ENCODE assay signal across 25 cellular contexts in the genomic region with DNA sequence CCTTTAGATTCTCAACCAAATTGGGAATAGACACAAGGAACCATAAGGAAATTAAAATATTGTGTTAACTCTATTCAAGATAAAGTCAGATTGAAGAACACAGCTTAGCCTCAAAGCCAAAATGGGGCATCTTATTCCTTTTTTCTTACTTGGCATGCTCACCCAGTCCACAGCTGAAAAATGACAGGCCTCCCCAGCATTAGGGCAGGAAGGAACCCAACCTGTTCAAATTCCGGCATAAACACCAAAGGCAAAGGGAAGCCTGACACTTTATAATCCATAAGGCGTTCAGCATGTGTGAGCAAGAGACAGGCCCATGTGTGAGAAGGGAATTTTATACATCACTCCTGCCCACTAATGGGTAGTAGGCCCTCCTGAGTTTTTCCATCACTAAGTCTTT. TPM values are rescaled to one million over a fixed set of nuclear protein-coding genes. Genes with fewer than 3 reads are reported as not detected.
DNase-seq lines count a peak whose midpoint lies in the region; ATAC-seq, FAIRE-seq and TF ChIP-seq lines count a peak whose summit lies in the region.
"Had no signal": no experiment of that assay in that cellular context is flagged by ENCODE, and none has a peak within 500 bp of the region (broad histone marks: within the 10 kb centered on the region; RNA-seq: fewer than 3 reads in every experiment).

No MANE protein-coding gene starts in this region.

- H3K79me2 ChIP-seq in astrocyte (ENCODE audit: insufficient read depth, low read length): peaks cover 28% of the 10 kb centered on the region

- H2BK5ac ChIP-seq in mesenchymal stem cell (ENCODE audit: low read depth, low read length, poor library complexity, severe bottlenecking): no peak overlapping the region

- peak overlapping the region; percentile 74 for H2AK5ac ChIP-seq in mesenchymal stem cell (ENCODE audit: low read length, severe bottlenecking)

- H2AFZ ChIP-seq in astrocyte (ENCODE audit: low read depth, low read length): no peak overlapping the region
- H2AFZ ChIP-seq in mesenchymal stem cell (ENCODE audit: low read depth, low read length): no peak overlapping the region

- H3K27ac ChIP-seq in astrocyte (ENCODE audit: low read depth, low read length) (peak overlapping the region; percentile 51), mesenchymal stem cell (ENCODE audit: low read length, poor library complexity, severe bottlenecking) (no peak overlapping the region)
- H3K27ac ChIP-seq: BLaER1 treated with 17β-estradiol and CSF1 and Interleukin-3, amounts not matched to agents 10 nM and 100 nM had no signal

- H2BK15ac ChIP-seq in mesenchymal stem cell (ENCODE audit: low read depth, poor library complexity, severe bottlenecking): no peak overlapping the region

- H3K27me3 ChIP-seq in astrocyte (ENCODE audit: insufficient read depth, low read length) (no peaks in the 10 kb centered on the region), mesenchymal stem cell (ENCODE audit: control insufficient read depth in 1 of 2, insufficient read depth in 1 of 2, low read length in 2 of 2) (no peaks in the 10 kb centered on the region)

- H4K8ac ChIP-seq in mesenchymal stem cell (ENCODE audit: low read length): no peak overlapping the region

- no peak overlapping the region for H3K14ac ChIP-seq in mesenchymal stem cell (ENCODE audit: low read length in 2 of 2)

- FAIRE-seq in astrocyte (lab: Jason Lieb, UNC): no peak
- FAIRE-seq: D721Med, GM12891, GM18507, H54 had no signal

- 95% methylated on average over 2 of the region's 2 CpGs for WGBS in mesenchymal stem cell

- H3K4me1 ChIP-seq in astrocyte (ENCODE audit: insufficient read depth, low read length) (peaks cover 45% of the 10 kb centered on the region), mesenchymal stem cell (ENCODE audit: control insufficient read depth, insufficient read depth, low read depth, low read length) (peaks cover 4% of the 10 kb centered on the region)
- H3K4me1 ChIP-seq: BE2C had no signal

- in situ Hi-C loops in G401 (cut with HindIII; ENCODE audit: low sequenced_read_pairs): no loop called here

- no peak overlapping the region for H2BK120ac ChIP-seq in mesenchymal stem cell (ENCODE audit: low read depth, low read length)

- H3K18ac ChIP-seq in mesenchymal stem cell (ENCODE audit: low read depth in 1 of 2, low read length in 2 of 2): no peak overlapping the region

- TF ChIP-seq CTCF in HFFc6 (IDR thresholded peaks at IDR 0.05): no peak
- no peak for TF ChIP-seq CTCF in astrocyte (IDR thresholded peaks at IDR 0.05; ENCODE audit: insufficient read depth, low read depth, low read length)

- no peak overlapping the region for H2BK12ac ChIP-seq in mesenchymal stem cell (ENCODE audit: low read length in 2 of 2)

- H3K36me3 Mint-ChIP-seq in HFFc6 (ENCODE audit: low read depth): peaks cover 5% of the 10 kb centered on the region; the same call in 1 of the 2 replicates
- H3K36me3 Mint-ChIP-seq in astrocyte (ENCODE audit: low read depth, unreplicated experiment): peaks cover 2% of the 10 kb centered on the region
- H3K36me3 Mint-ChIP-seq: CD8-positive, alpha-beta memory T cell had no signal

- peak overlapping the region; percentile 55 for H3K4me2 ChIP-seq in astrocyte (ENCODE audit: low read length)
- no peak overlapping the region for H3K4me2 ChIP-seq in mesenchymal stem cell (ENCODE audit: low read length, poor library complexity, severe bottlenecking)
- H3K4me2 ChIP-seq: BLaER1 treated with 17β-estradiol and CSF1 and Interleukin-3, amounts not matched to agents 10 nM and 100 nM had no signal

- peaks cover 6% of the 10 kb centered on the region for H4K20me1 ChIP-seq in astrocyte (ENCODE audit: insufficient read depth, low read length)
- H4K20me1 ChIP-seq: BLaER1 treated with 17β-estradiol and CSF1 and Interleukin-3, amounts not matched to agents 10 nM and 100 nM had no signal

- H3K23ac ChIP-seq in mesenchymal stem cell (ENCODE audit: low read length in 2 of 2): no peak overlapping the region

- DNase-seq in G401 (ENCODE audit: low spot score) (peak; percentile 53), HFFc6 (no peak), astrocyte (ENCODE audit: low read depth) (no peak), mesenchymal stem cell (no peak), kidney tubule cell (ENCODE audit: low spot score) (no peak), SIG-M5 treated with dmso at 0.1 percent for 504 hours (lab: John Stamatoyannopoulos, UW; ENCODE audit: unreplicated experiment) (no peak), NCI-H1436 treated with DMSO at 0.1 percent for 48 hours (lab: John Stamatoyannopoulos, UW) (no peak)
- DNase-seq: ACHN; AML-193; BE2C; CD4-positive, alpha-beta T cell; CD8-positive, alpha-beta memory T cell; DMS 273 treated with DMSO at 0.1 percent for 48 hours; DMS79; EL; GF-D8; GOT3 had no signal

- no peaks in the 10 kb centered on the region for H3K9me3 ChIP-seq in astrocyte (ENCODE audit: insufficient read depth, low read depth, low read length)
- no peaks in the 10 kb centered on the region for H3K9me3 ChIP-seq in mesenchymal stem cell (ENCODE audit: control insufficient read depth, low read length)
- H3K9me3 ChIP-seq: BE2C; BLaER1 treated with 17β-estradiol and CSF1 and Interleukin-3, amounts not matched to agents 10 nM and 100 nM; HAP-1 had no signal

- ATAC-seq in HG02678 (IDR thresholded peaks at IDR 0.05; ENCODE audit: unreplicated experiment): no peak

- peaks cover 78% of the 10 kb centered on the region for H3K4me1 Mint-ChIP-seq in HFFc6 (ENCODE audit: low read depth)
- H3K4me1 Mint-ChIP-seq in astrocyte (ENCODE audit: low read depth, unreplicated experiment): peaks cover 15% of the 10 kb centered on the region

- no peak overlapping the region for H3K9ac ChIP-seq in astrocyte (ENCODE audit: low read length)
- peak overlapping the region; percentile 77 for H3K9ac ChIP-seq in mesenchymal stem cell (ENCODE audit: low read length)
- H3K9ac ChIP-seq: BLaER1 treated with 17β-estradiol and CSF1 and Interleukin-3, amounts not matched to agents 10 nM and 100 nM had no signal

- H3K9me3 Mint-ChIP-seq in HFFc6: no peaks in the 10 kb centered on the region
- no peaks in the 10 kb centered on the region for H3K9me3 Mint-ChIP-seq in astrocyte (ENCODE audit: unreplicated experiment)
- H3K9me3 Mint-ChIP-seq: CD4-positive, alpha-beta T cell had no signal

- H3K36me3 ChIP-seq in astrocyte (ENCODE audit: insufficient read depth, low read length) (no peaks in the 10 kb centered on the region), mesenchymal stem cell (ENCODE audit: control insufficient read depth in 1 of 2, insufficient read depth in 2 of 2, low read depth in 1 of 2, low read length in 2 of 2) (peaks cover 0 to 2% of the 10 kb centered on the region in 2 experiments)
- H3K36me3 ChIP-seq: BE2C; BLaER1 treated with 17β-estradiol and CSF1 and Interleukin-3, amounts not matched to agents 10 nM and 100 nM; HAP-1 had no signal

- H3K27ac Mint-ChIP-seq in HFFc6 (peak overlapping the region; percentile 88), astrocyte (ENCODE audit: unreplicated experiment) (no peak overlapping the region)
- H3K27ac Mint-ChIP-seq: CD4-positive, alpha-beta T cell; CD8-positive, alpha-beta memory T cell had no signal

- H3K27me3 Mint-ChIP-seq in HFFc6 (ENCODE audit: insufficient read depth): no peaks in the 10 kb centered on the region; the same call in 1 of the 2 replicates
- H3K27me3 Mint-ChIP-seq in astrocyte (ENCODE audit: low read depth, unreplicated experiment): no peaks in the 10 kb centered on the region

- H4K91ac ChIP-seq in mesenchymal stem cell (ENCODE audit: low read length): no peak overlapping the region

- H3K4me3 ChIP-seq in astrocyte (ENCODE audit: insufficient read depth, low read depth, low read length) (no peak overlapping the region), mesenchymal stem cell (ENCODE audit: insufficient read depth in 1 of 2, low read depth in 1 of 2, low read length in 2 of 2) (no peak overlapping the region)
- H3K4me3 ChIP-seq: BLaER1 treated with 17β-estradiol and CSF1 and Interleukin-3, amounts not matched to agents 10 nM and 100 nM; HAP-1 had no signal

- H3K4me3 Mint-ChIP-seq in HFFc6 (peak overlapping the region; percentile 67; the same call in 1 of the 2 replicates), astrocyte (ENCODE audit: unreplicated experiment) (no peak overlapping the region)
- H3K4me3 Mint-ChIP-seq: CD14-positive monocyte; CD4-positive, alpha-beta T cell; CD8-positive, alpha-beta memory T cell had no signal

- H3K4ac ChIP-seq in mesenchymal stem cell (ENCODE audit: low read depth in 1 of 2, low read length in 2 of 2): no peak overlapping the region

- H3K79me1 ChIP-seq in mesenchymal stem cell (replicated peaks; ENCODE audit: low read length, poor library complexity, severe bottlenecking): peaks cover 17% of the 10 kb centered on the region

RNA-seq across cellular contexts. Expression of a gene that starts 2.9 kb away (rescaled TPM):
- total RNA-seq in G401 (2014; rRNA removed; shearing (Covaris generic)): 6.4 and 12.6 TPM in 2 replicates
- 10 to 100 TPM in 3 of 6 experiments, 1 to 10 TPM in 3; 9.4 to 11.0 (median 10.0) TPM for total RNA-seq in HFFc6 (2021; fragmentation: NEBNext Ultra II Directional; extraction: Animal tissue kit (Norgen Biotek cat#: 25700))
- total RNA-seq in astrocyte: 8.3 and 10.4 TPM in 2 replicates
- polyA plus RNA-seq in mesenchymal stem cell (2013, experiment 1 of 2): 3.2 TPM
- polyA plus RNA-seq in mesenchymal stem cell (2013, experiment 2 of 2): 3.9 TPM
- total RNA-seq: CD4-positive, alpha-beta T cell; CD8-positive, alpha-beta memory T cell had no signal
- polyA plus RNA-seq: CD14-positive monocyte had no signal
